Comparison of ENCODE assay signal across 27 cellular contexts in genomic region chr1:14438127-14438769, GRCh38.
"Had no signal": no experiment of that assay in that cellular context is flagged by ENCODE, and none has a peak within 500 bp of the region (broad histone marks: within the 10 kb centered on the region; RNA-seq: fewer than 3 reads in every experiment).

No MANE protein-coding gene starts in this region.

- H3K9me3 ChIP-seq: ovary, prostate gland, right atrium auricular region, sigmoid colon, suprapubic skin, testis, tibial artery, transverse colon, upper lobe of right lung, uterus had no signal

- H3K4me3 ChIP-seq: neural progenitor cell, ovary, prostate gland, right atrium auricular region, sigmoid colon, suprapubic skin, testis, tibial artery, transverse colon, upper lobe of right lung, uterus had no signal

- FAIRE-seq: small intestine had no signal

- H3K4me2 ChIP-seq: neural progenitor cell had no signal

- H3K9ac ChIP-seq: neural progenitor cell, parathyroid adenoma had no signal

- DNase-seq: naive B cell; naive thymus-derived CD8-positive, alpha-beta T cell; nephron progenitor cell; occipital lobe; ovary; sigmoid colon; small intestine; stimulated activated CD4-positive, alpha-beta T cell treated with anti-CD3 and anti-CD28 coated beads, Interleukin-1b, Interleukin-23, amount 100 ng/mL, for 48 hours; stimulated activated CD4-positive, alpha-beta T cell treated with anti-CD3 and anti-CD28 coated beads, Interleukin-4, amount 100 ng/mL, for 1 hour; stimulated activated CD4-positive, alpha-beta T cell treated with anti-CD3 and anti-CD28 coated beads, Interleukin-4, amount 100 ng/mL, for 4 hours; stimulated activated CD8-positive, alpha-beta memory T cell treated with anti-CD3 and anti-CD28 coated beads, Interleukin-4, amount 100 ng/mL, for 48 hours; stimulated activated naive CD4-positive, alpha-beta T cell; stimulated activated naive CD8-positive, alpha-beta T cell treated with anti-CD3 and anti-CD28 coated beads, Interleukin-15, amount 100 ng/mL, for 72 hours; stimulated activated naive CD8-positive, alpha-beta T cell treated with anti-CD3 and anti-CD28 coated beads, Interleukin-15, Interleukin-2, amounts not matched to agents 100 U/mL and 50 U/mL, for 24 hours; substantia nigra; testis; tibial artery; transverse colon; upper lobe of right lung; uterus had no signal

- H2AFZ ChIP-seq: neural progenitor cell, parathyroid adenoma had no signal

- ATAC-seq: naive thymus-derived CD8-positive, alpha-beta T cell; natural killer cell treated with Interleukin-12 subunit alpha and Interleukin-12 subunit beta and Interleukin-15 and Interleukin-18, amount 100 ng/mL, for 72 hours; stimulated activated memory B cell treated with anti-CD40 and anti-IgM and Interleukin-4, amounts not matched to agents 10 μg/mL and 1 μg/mL and 100 μg/mL, for 72 hours; stimulated activated naive CD8-positive, alpha-beta T cell treated with anti-CD3 and anti-CD28 coated beads, Interleukin-15, amount 100 ng/mL, for 72 hours; stimulated activated naive CD8-positive, alpha-beta T cell treated with anti-CD3 and anti-CD28 coated beads, Interleukin-15, Interleukin-2, amounts not matched to agents 100 U/mL and 50 U/mL, for 24 hours; upper lobe of right lung had no signal

- H3K79me2 ChIP-seq: parathyroid adenoma had no signal

- H3K27me3 ChIP-seq: neural progenitor cell, ovary, right atrium auricular region, sigmoid colon, suprapubic skin, testis, transverse colon, upper lobe of right lung, uterus had no signal

- H3K36me3 ChIP-seq: neural progenitor cell, ovary, prostate gland, right atrium auricular region, sigmoid colon, suprapubic skin, tibial artery, transverse colon, upper lobe of right lung, uterus had no signal

- H3K4me1 ChIP-seq: parathyroid adenoma, prostate gland, sigmoid colon, suprapubic skin, testis, tibial artery, transverse colon, upper lobe of right lung, uterus had no signal

- H3K27ac ChIP-seq: neural progenitor cell, ovary, parathyroid adenoma, prostate gland, right atrium auricular region, sigmoid colon, suprapubic skin, testis, tibial artery, transverse colon, upper lobe of right lung, uterus had no signal
